ENCODE assay signal across 11 cellular contexts in the genomic region with DNA sequence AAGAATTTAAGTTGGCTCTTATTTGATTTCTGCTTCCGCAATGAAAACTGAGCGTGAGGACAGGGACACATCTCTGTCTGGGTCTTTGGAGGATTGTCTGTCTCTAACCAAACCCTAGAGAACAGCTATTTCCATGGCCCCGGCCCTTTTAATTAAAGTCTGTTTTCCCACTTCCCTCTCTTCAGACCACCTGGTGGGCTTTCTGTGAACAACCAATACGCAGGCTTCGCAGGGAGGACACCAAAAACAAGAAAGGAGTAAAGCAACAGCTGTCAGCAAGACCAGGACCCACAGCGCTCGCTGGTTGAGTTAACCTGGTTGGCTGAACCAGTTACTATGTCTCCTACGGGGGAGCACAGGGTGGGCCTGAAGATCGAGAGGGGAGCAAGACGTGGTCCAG.
DNase-seq lines count a peak whose midpoint lies in the region; ATAC-seq, FAIRE-seq and TF ChIP-seq lines count a peak whose summit lies in the region.
"Had no signal": no experiment of that assay in that cellular context is flagged by ENCODE, and none has a peak within 500 bp of the region (broad histone marks: within the 10 kb centered on the region; RNA-seq: fewer than 3 reads in every experiment).

No MANE protein-coding gene starts in this region.

- no peak overlapping the region for H3K27ac ChIP-seq in endothelial cell of umbilical vein (ENCODE audit: insufficient read depth, low read depth, low read length)
- no peak overlapping the region for H3K27ac ChIP-seq in prostate gland

- WGBS in prostate gland, result 94% methylated on average over 10 of the region's 10 CpGs

- H3K4me3 Mint-ChIP-seq in activated CD4-positive, alpha-beta T cell treated with anti-CD3 and anti-CD28 coated beads for 36 hours, result no peak overlapping the region
- H3K4me3 Mint-ChIP-seq: activated naive CD8-positive, alpha-beta T cell treated with anti-CD3 and anti-CD28 coated beads, Interleukin-2, amount 10 ng/mL, durations not matched to agents 7 days and 5 days had no signal

- no peak for DNase-seq in activated CD4-positive, alpha-beta T cell treated with anti-CD3 and anti-CD28 coated beads for 36 hours
- DNase-seq in activated CD4-positive, alpha-beta T cell treated with anti-CD3 and anti-CD28 coated beads for 4 hours, result no peak
- DNase-seq in NAMALWA (ENCODE audit: low spot score) (peak; percentile 29), endothelial cell of umbilical vein (ENCODE audit: low read depth, low spot score) (no peak), retinal pigment epithelial cell (ENCODE audit: low read depth) (no peak), prostate gland (ENCODE audit: low spot score) (no peak), AG08396 (ENCODE audit: low spot score) (no peak)
- DNase-seq: activated naive CD8-positive, alpha-beta T cell treated with anti-CD3 and anti-CD28 coated beads, Interleukin-2, amount 10 ng/mL, durations not matched to agents 7 days and 5 days; dorsolateral prefrontal cortex had no signal

- ATAC-seq in activated CD4-positive, alpha-beta T cell treated with anti-CD3 and anti-CD28 coated beads for 36 hours, result no peak
- ATAC-seq in GM18867 (IDR thresholded peaks at IDR 0.05; ENCODE audit: unreplicated experiment), result no peak
- ATAC-seq: activated CD4-positive, CD25-positive, alpha-beta regulatory T cell treated with anti-CD3 and anti-CD28 coated beads, Interleukin-2, amount 50 U/mL, for 24 hours had no signal

- peak overlapping the region; percentile 28 for H3K27ac Mint-ChIP-seq in activated CD4-positive, alpha-beta T cell treated with anti-CD3 and anti-CD28 coated beads for 36 hours

- intact Hi-C loops in activated CD4-positive, alpha-beta T cell treated with anti-CD3 and anti-CD28 coated beads for 36 hours (cut with DNase I, micrococcal nuclease), result no loop called here
- intact Hi-C loops in endothelial cell of umbilical vein (cut with micrococcal nuclease), result loop anchor here (2.0 to 5.0 kb wide), 2 partner anchors 31 to 51 kb away; no protein-coding TSS in a partner anchor
- intact Hi-C loops in prostate gland (cut with DNase I), result no loop called here

- H3K9me1 ChIP-seq in endothelial cell of umbilical vein (replicated peaks; ENCODE audit: control insufficient read depth, extremely low read depth, insufficient read depth, low read length), result no peaks in the 10 kb centered on the region

- H3K4me1 ChIP-seq in endothelial cell of umbilical vein (ENCODE audit: control insufficient read depth, extremely low read depth, insufficient read depth, low read length) (peaks cover 30% of the 10 kb centered on the region), prostate gland (replicated peaks) (peaks cover 12% of the 10 kb centered on the region)

- H3K9me3 ChIP-seq in endothelial cell of umbilical vein (replicated peaks; ENCODE audit: control insufficient read depth, insufficient read depth, low read length) (no peaks in the 10 kb centered on the region), prostate gland (no peaks in the 10 kb centered on the region)

- H2AFZ ChIP-seq in endothelial cell of umbilical vein (ENCODE audit: low read depth, low read length), result no peak overlapping the region

- dilution Hi-C loops in endothelial cell of umbilical vein (cut with MboI; ENCODE audit: extremely low pct_ligation_motif_present, low sequenced_read_pairs), result no loop called here

- no peaks in the 10 kb centered on the region for H3K9me3 Mint-ChIP-seq in activated CD4-positive, alpha-beta T cell treated with anti-CD3 and anti-CD28 coated beads for 36 hours (ENCODE audit: low read depth)
- H3K9me3 Mint-ChIP-seq: activated naive CD8-positive, alpha-beta T cell treated with anti-CD3 and anti-CD28 coated beads, Interleukin-2, amount 10 ng/mL, durations not matched to agents 7 days and 5 days had no signal

- H4K20me1 ChIP-seq in endothelial cell of umbilical vein (replicated peaks; ENCODE audit: control insufficient read depth, extremely low read depth, insufficient read depth, low read length), result peaks cover 15% of the 10 kb centered on the region

- no peak overlapping the region for H3K9ac ChIP-seq in endothelial cell of umbilical vein (replicated peaks; ENCODE audit: extremely low read depth, insufficient read depth, low read length)

- TF ChIP-seq CTCF in endothelial cell of umbilical vein (IDR thresholded peaks at IDR 0.05; ENCODE audit: extremely low read depth in 1 of 2, insufficient read depth in 1 of 2, low read depth in 1 of 2, low read length in 2 of 2), result peak; percentile 20 to 22
- peak; percentile 24 for TF ChIP-seq CTCF in retinal pigment epithelial cell (conservative IDR thresholded peaks at IDR 0.05; ENCODE audit: low read depth, low read length)
- TF ChIP-seq CTCF in prostate gland (IDR thresholded peaks at IDR 0.05), result no peak

- POLR2A ChIA-PET in activated CD4-positive, alpha-beta T cell treated with anti-CD3 and anti-CD28 coated beads for 36 hours (lab: Charles Lee), result no interaction called here
- POLR2A ChIA-PET in endothelial cell of umbilical vein (lab: Charles Lee), result no interaction called here

- H3K4me3 ChIP-seq in endothelial cell of umbilical vein (replicated peaks in 1 of 3; ENCODE audit: insufficient read depth in 1 of 3, low read depth in 1 of 3, low read length in 3 of 3), result no peak overlapping the region
- H3K4me3 ChIP-seq in retinal pigment epithelial cell (ENCODE audit: low read length), result no peak overlapping the region
- no peak overlapping the region for H3K4me3 ChIP-seq in prostate gland
- H3K4me3 ChIP-seq: dorsolateral prefrontal cortex had no signal

- H3K36me3 Mint-ChIP-seq in activated CD4-positive, alpha-beta T cell treated with anti-CD3 and anti-CD28 coated beads for 36 hours (ENCODE audit: low read depth), result peaks cover 48% of the 10 kb centered on the region

- H3K4me1 Mint-ChIP-seq in activated CD4-positive, alpha-beta T cell treated with anti-CD3 and anti-CD28 coated beads for 36 hours, result peaks cover 83% of the 10 kb centered on the region

- peaks cover 92% of the 10 kb centered on the region for H3K79me2 ChIP-seq in endothelial cell of umbilical vein (ENCODE audit: control insufficient read depth, insufficient read depth, low read length)

- no peak overlapping the region for H3K4me2 ChIP-seq in endothelial cell of umbilical vein (ENCODE audit: insufficient read depth, low read length)

- FAIRE-seq in endothelial cell of umbilical vein (lab: Jason Lieb, UNC), result no peak

- H3K36me3 ChIP-seq in endothelial cell of umbilical vein (ENCODE audit: control insufficient read depth in 2 of 2, extremely low read depth in 1 of 2, insufficient read depth in 2 of 2, low read length in 2 of 2) (peaks cover 0 to 14% of the 10 kb centered on the region in 2 experiments), prostate gland (no peaks in the 10 kb centered on the region)

- no peaks in the 10 kb centered on the region for H3K27me3 ChIP-seq in endothelial cell of umbilical vein (ENCODE audit: control insufficient read depth in 2 of 2, insufficient read depth in 2 of 2, low read length in 2 of 2)
- no peaks in the 10 kb centered on the region for H3K27me3 ChIP-seq in prostate gland (replicated peaks; ENCODE audit: insufficient read depth)
- H3K27me3 ChIP-seq: dorsolateral prefrontal cortex had no signal

- CTCF ChIA-PET in activated CD4-positive, alpha-beta T cell treated with anti-CD3 and anti-CD28 coated beads for 36 hours (lab: Charles Lee), result interaction anchor here (0.6 to 2.0 kb wide), 4 partner anchors 10 to 40 kb away, joined by 3 to 10 read pairs (median 4); no protein-coding TSS in a partner anchor
- CTCF ChIA-PET in endothelial cell of umbilical vein (lab: Charles Lee), result interaction anchor here (0.7 to 3.5 kb wide), 7 partner anchors 8 to 277 kb away, joined by 3 to 18 read pairs (median 3); no protein-coding TSS in a partner anchor

- no peaks in the 10 kb centered on the region for H3K27me3 Mint-ChIP-seq in activated CD4-positive, alpha-beta T cell treated with anti-CD3 and anti-CD28 coated beads for 36 hours
- H3K27me3 Mint-ChIP-seq: activated naive CD8-positive, alpha-beta T cell treated with anti-CD3 and anti-CD28 coated beads, Interleukin-2, amount 10 ng/mL, durations not matched to agents 7 days and 5 days had no signal

- TF ChIP-seq POLR2A in endothelial cell of umbilical vein (IDR thresholded peaks at IDR 0.05; ENCODE audit: low read depth, low read length), result no peak
- no peak for TF ChIP-seq POLR2A in prostate gland (IDR thresholded peaks at IDR 0.05)

- no TSS peak for BruUV-seq in endothelial cell of umbilical vein (replicated peaks; lab: Mats Ljungman, UMichigan)

TF ChIP-seq in endothelial cell of umbilical vein, 7 proteins besides CTCF, POLR2A, EP300 and RAD21:
- TF ChIP-seq GATA2 (IDR thresholded peaks at IDR 0.05; ENCODE audit: insufficient read depth, insufficient read length, low read depth, low read length) (no peak), POLR2AphosphoS5 (IDR thresholded peaks at IDR 0.05; ENCODE audit: insufficient read depth, low read depth, low read length) (no peak), EZH2 (IDR thresholded peaks at IDR 0.05; ENCODE audit: borderline replicate concordance, low read depth, low read length, severe bottlenecking) (no peak), MYC (IDR thresholded peaks at IDR 0.05; ENCODE audit: low read depth, low read length) (no peak), FOS (IDR thresholded peaks at IDR 0.05; ENCODE audit: borderline replicate concordance, insufficient read depth, low read length) (no peak), JUN (IDR thresholded peaks at IDR 0.05; ENCODE audit: borderline replicate concordance, insufficient read depth, insufficient read length, low read depth) (no peak)
- TF ChIP-seq, protein P1, sequence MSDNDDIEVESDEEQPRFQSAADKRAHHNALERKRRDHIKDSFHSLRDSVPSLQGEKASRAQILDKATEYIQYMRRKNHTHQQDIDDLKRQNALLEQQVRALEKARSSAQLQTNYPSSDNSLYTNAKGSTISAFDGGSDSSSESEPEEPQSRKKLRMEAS (IDR thresholded peaks at IDR 0.05; ENCODE audit: insufficient read depth, insufficient read length), result no peak

Comparison
In these comparisons a context has a peak if more than half of its experiments do, and no peak if none do; other contexts are left out.
1. CTCF ChIP-seq: peak in endothelial cell of umbilical vein (2 of 2) and retinal pigment epithelial cell (single experiment); none in prostate gland (0 of 4).